ENCODE assay signal across 27 cellular contexts in the genomic region with DNA sequence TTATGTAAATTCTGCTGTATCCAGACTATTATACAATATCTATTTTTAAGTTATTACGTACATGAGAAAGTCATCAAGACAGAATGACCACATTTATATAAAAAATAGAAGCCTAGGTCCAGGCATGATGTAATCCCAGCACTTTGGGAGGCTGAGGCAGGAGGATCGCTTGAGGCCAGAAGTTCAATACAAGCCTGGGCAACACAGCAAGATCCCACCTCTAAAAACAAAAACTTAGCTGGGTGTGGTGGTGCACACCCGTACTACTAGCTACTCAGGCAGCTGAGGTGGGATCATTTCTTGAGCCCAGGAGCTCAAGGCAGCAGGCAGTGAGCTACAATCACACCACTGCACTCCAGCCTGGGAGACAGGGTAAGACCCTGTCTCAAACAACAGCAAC. TPM values are rescaled to one million over a fixed set of nuclear protein-coding genes. Genes with fewer than 3 reads are reported as not detected.
DNase-seq lines count a peak whose midpoint lies in the region; ATAC-seq, FAIRE-seq and TF ChIP-seq lines count a peak whose summit lies in the region.
"Had no signal": no experiment of that assay in that cellular context is flagged by ENCODE, and none has a peak within 500 bp of the region (broad histone marks: within the 10 kb centered on the region; RNA-seq: fewer than 3 reads in every experiment).

No MANE protein-coding gene starts in this region.

- ATAC-seq in HepG2, result no peak
- ATAC-seq in right lobe of liver, result no peak
- no peak for ATAC-seq in K562
- no peak for ATAC-seq in lower lobe of right lung
- ATAC-seq: GM12878 had no signal

- no peak overlapping the region for H3K4me3 ChIP-seq in HepG2 (replicated peaks in 1 of 3; ENCODE audit: insufficient read depth in 1 of 3, low read depth in 2 of 3, low read length in 3 of 3)
- no peak overlapping the region for H3K4me3 ChIP-seq in right lobe of liver
- H3K4me3 ChIP-seq in HEK293 (ENCODE audit: low read depth, low read length), result no peak overlapping the region
- no peak overlapping the region for H3K4me3 ChIP-seq in K562
- H3K4me3 ChIP-seq in lower lobe of right lung, result no peak overlapping the region
- H3K4me3 ChIP-seq: BLaER1, GM12878 had no signal

- H3K36me3 ChIP-seq in HepG2 (replicated peaks in 1 of 2; ENCODE audit: control insufficient read depth in 1 of 2, insufficient read depth in 2 of 2, low read length in 2 of 2) (peaks cover 2 to 4% of the 10 kb centered on the region in 2 experiments; a peak in 1 of 5 replicates), right lobe of liver (peaks cover 0 to 19% (median 8%) of the 10 kb centered on the region in 4 donors), HEK293 (ENCODE audit: control insufficient read depth in 2 of 2, insufficient read depth in 1 of 2, low read length in 2 of 2) (peaks cover 46% of the 10 kb centered on the region in 2 experiments), K562 (ENCODE audit: control insufficient read depth, insufficient read depth, low read length) (peaks cover 65% of the 10 kb centered on the region), lower lobe of right lung (peaks cover 63% of the 10 kb centered on the region)

- TF ChIP-seq POLR2A in HepG2 (IDR thresholded peaks at IDR 0.05; ENCODE audit: insufficient read depth in 1 of 2, low read depth in 2 of 2, low read length in 2 of 2) (no peak), right lobe of liver (IDR thresholded peaks at IDR 0.05) (no peak), K562 (conservative IDR thresholded peaks at IDR 0.05) (no peak)

- no peak overlapping the region for H2AFZ ChIP-seq in HepG2 (ENCODE audit: low read length)
- H2AFZ ChIP-seq in K562 (ENCODE audit: low read depth, low read length), result no peak overlapping the region

- DNase-seq in HepG2 (ENCODE audit: low spot score) (no peak), right lobe of liver (no peak), K562 (ENCODE audit: extremely low read depth in 1 of 4, low spot score in 3 of 4) (no peak), lower lobe of right lung (no peak), NCI-H128 (lab: John Stamatoyannopoulos, UW; ENCODE audit: unreplicated experiment) (no peak), cerebellar nuclear complex (lab: John Stamatoyannopoulos, UW) (no peak)
- DNase-seq: 8988T; ACHN; BE2C; C1 segment of cervical spinal cord; CD4-positive, alpha-beta memory T cell; CD4-positive, CD25-positive, alpha-beta regulatory T cell; CD8-positive, alpha-beta memory T cell; COR-L47; DMS 273 treated with DMSO at 0.1 percent for 48 hours; DMS153; DMS53; DMS79; DND-41; EL; GDM1 had no signal

- POLR2A ChIA-PET in HepG2 (lab: Yijun Ruan, JAX), result no interaction called here
- POLR2A ChIA-PET in HEK293 (lab: Yijun Ruan, JAX), result no interaction called here
- POLR2A ChIA-PET in K562 (lab: Yijun Ruan, JAX), result no interaction called here

- intact Hi-C loops in HepG2 (cut with micrococcal nuclease; ENCODE audit: unreplicated experiment) (no loop called here), right lobe of liver (cut with DNase I) (no loop called here), K562 (cut with micrococcal nuclease) (no loop called here), lower lobe of right lung (cut with DNase I) (no loop called here)

- in situ Hi-C loops in HepG2 (cut with HindIII; ENCODE audit: extremely low pct_ligation_motif_present, low pct_unique_long_range_greater_than_20kb) (no loop called here), K562 (cut with MboI) (no loop called here)

- TF ChIP-seq CTCF in HepG2 (CRISPR knock-in tag; IDR thresholded peaks at IDR 0.05) (no peak), right lobe of liver (IDR thresholded peaks at IDR 0.05) (no peak), HEK293 (tag by site-specific recombination; IDR thresholded peaks at IDR 0.05) (no peak), K562 (IDR thresholded peaks at IDR 0.05 in 2 of 3, conservative IDR thresholded peaks at IDR 0.05 in 1 of 3; ENCODE audit: insufficient read depth in 2 of 3, low read depth in 1 of 3, low read length in 3 of 3) (no peak), lower lobe of right lung (IDR thresholded peaks at IDR 0.05) (no peak)

- no peak overlapping the region for H3K4me2 ChIP-seq in HepG2 (ENCODE audit: low read depth, low read length)
- H3K4me2 ChIP-seq in K562 (ENCODE audit: insufficient read depth, low read length), result no peak overlapping the region
- H3K4me2 ChIP-seq: BLaER1 had no signal

- 98% methylated on average over 2 of the region's 3 CpGs for WGBS in HepG2 (ENCODE audit: low lambda C conversion rate)
- 80% methylated on average over 3 of the region's 3 CpGs for WGBS in right lobe of liver (ENCODE audit: insufficient coverage, low coverage, low lambda C conversion rate, missing lambda C conversion rate)
- 97% methylated on average over 3 of the region's 3 CpGs for WGBS in K562 (ENCODE audit: insufficient coverage, low coverage, missing lambda C conversion rate)

- TF ChIP-seq RAD21 in HepG2 (CRISPR knock-in tag; IDR thresholded peaks at IDR 0.05) (no peak), K562 (CRISPR knock-in tag; conservative IDR thresholded peaks at IDR 0.05 in 1 of 2, IDR thresholded peaks at IDR 0.05 in 1 of 2) (no peak)

- H3K27ac ChIP-seq in HepG2 (ENCODE audit: extremely low read length, insufficient read depth, low read length) (no peak overlapping the region), right lobe of liver (no peak overlapping the region), HEK293 (ENCODE audit: extremely low read depth, low read depth, low read length) (no peak overlapping the region), K562 (ENCODE audit: extremely low read depth, low read depth, low read length) (no peak overlapping the region), lower lobe of right lung (no peak overlapping the region)
- H3K27ac ChIP-seq: BLaER1 had no signal

- H3K9ac ChIP-seq in HepG2 (ENCODE audit: insufficient read depth, low read depth, low read length) (no peak overlapping the region), K562 (ENCODE audit: insufficient read depth in 1 of 2, low read depth in 2 of 2, low read length in 2 of 2) (no peak overlapping the region)
- H3K9ac ChIP-seq: BLaER1 had no signal

- BruUV-seq in HepG2 (replicated peaks; lab: Mats Ljungman, UMichigan), result no TSS peak
- BruUV-seq in K562 (replicated peaks; lab: Mats Ljungman, UMichigan), result no TSS peak

- H3K9me1 ChIP-seq in K562 (ENCODE audit: control insufficient read depth, insufficient read depth, low read length), result no peaks in the 10 kb centered on the region

- H4K20me1 ChIP-seq in HepG2 (ENCODE audit: insufficient read depth, low read length), result no peaks in the 10 kb centered on the region
- H4K20me1 ChIP-seq in K562 (replicated peaks; ENCODE audit: control insufficient read depth, insufficient read depth, low read length), result no peaks in the 10 kb centered on the region
- H4K20me1 ChIP-seq: BLaER1 had no signal

- no peak for FAIRE-seq in HepG2 (lab: Jason Lieb, UNC)
- FAIRE-seq in K562 (lab: Jason Lieb, UNC), result no peak
- FAIRE-seq: A204.1, GM12878, GM12892, GM18507 had no signal

- H3K79me2 ChIP-seq in HepG2 (ENCODE audit: insufficient read depth, low read length) (no peaks in the 10 kb centered on the region), K562 (ENCODE audit: control insufficient read depth, insufficient read depth, low read length) (no peaks in the 10 kb centered on the region)

- H3K27me3 ChIP-seq in HepG2 (ENCODE audit: control insufficient read depth in 1 of 2, insufficient read depth in 2 of 2, low read length in 2 of 2) (no peaks in the 10 kb centered on the region), right lobe of liver (no peaks in the 10 kb centered on the region), K562 (ENCODE audit: control insufficient read depth in 2 of 2, insufficient read depth in 2 of 2, low read length in 2 of 2) (no peaks in the 10 kb centered on the region), lower lobe of right lung (ENCODE audit: low read depth) (no peaks in the 10 kb centered on the region)
- H3K27me3 ChIP-seq: BE2C, BLaER1 had no signal

- H3K9me3 ChIP-seq in HepG2 (ENCODE audit: low read length) (no peaks in the 10 kb centered on the region), right lobe of liver (peaks cover 0 to 2% (median 0%) of the 10 kb centered on the region in 4 donors), HEK293 (ENCODE audit: control insufficient read depth, insufficient read depth, low read depth, low read length) (no peaks in the 10 kb centered on the region), K562 (replicated peaks; ENCODE audit: control insufficient read depth, insufficient read depth, low read depth, low read length) (no peaks in the 10 kb centered on the region), lower lobe of right lung (no peaks in the 10 kb centered on the region)
- H3K9me3 ChIP-seq: BE2C, BLaER1 had no signal

- TF ChIP-seq EP300 in HepG2 (IDR thresholded peaks at IDR 0.05; ENCODE audit: low read depth in 2 of 2, low read length in 2 of 2) (no peak), HepG2 (CRISPR knock-in tag; IDR thresholded peaks at IDR 0.05; ENCODE audit: borderline replicate concordance) (no peak), K562 (IDR thresholded peaks at IDR 0.05; ENCODE audit: low read length) (no peak)

- CTCF ChIA-PET in HepG2 (lab: Yijun Ruan, JAX; ENCODE audit: low intra/inter-chr PET ratio, low total read pairs), result no interaction called here
- CTCF ChIA-PET in HEK293 (lab: Yijun Ruan, JAX), result no interaction called here
- CTCF ChIA-PET in K562 (lab: Yijun Ruan, JAX; ENCODE audit: low intra/inter-chr PET ratio), result no interaction called here

- no peaks in the 10 kb centered on the region for H3K4me1 ChIP-seq in HepG2 (ENCODE audit: insufficient read depth, low read length)
- H3K4me1 ChIP-seq in right lobe of liver, result no peaks in the 10 kb centered on the region
- peaks cover 6% of the 10 kb centered on the region; the same call in 1 of the 2 replicates for H3K4me1 ChIP-seq in HEK293 (ENCODE audit: control insufficient read depth, insufficient read depth, low read length)
- no peaks in the 10 kb centered on the region for H3K4me1 ChIP-seq in K562 (replicated peaks in 1 of 2; ENCODE audit: control insufficient read depth in 2 of 2, insufficient read depth in 2 of 2, low read length in 2 of 2)
- no peaks in the 10 kb centered on the region for H3K4me1 ChIP-seq in lower lobe of right lung

RNA-seq across cellular contexts. Expression of a gene that starts 58.9 kb away (rescaled TPM):
- total RNA-seq in HepG2 (2016; rRNA removed; fragmentation: Illumina TruSeq; extraction: Trizol), result 18.2 and 21.0 TPM in 2 replicates
- total RNA-seq in HepG2 (2016; cell fraction: cytosol; rRNA removed; fragmentation: Illumina TruSeq; extraction: Trizol; ENCODE audit: low read depth), result 7.4 and 8.8 TPM in 2 replicates
- 21.2 and 22.7 TPM in 2 replicates for total RNA-seq in HepG2 (2016; cell fraction: insoluble cytoplasmic fraction; rRNA removed; fragmentation: Illumina TruSeq; extraction: Trizol)
- total RNA-seq in HepG2 (2016; cell fraction: membrane; rRNA removed; fragmentation: Illumina TruSeq; extraction: Trizol), result 10.7 and 11.3 TPM in 2 replicates
- 35.2 and 36.4 TPM in 2 replicates for total RNA-seq in HepG2 (2016; cell fraction: nucleus; rRNA removed; fragmentation: Illumina TruSeq; extraction: Trizol)
- 7.6 and 8.3 TPM in 2 replicates for polyA plus RNA-seq in HepG2 (2011; rRNA removed)
- 4.7 and 6.7 TPM in 2 replicates for polyA plus RNA-seq in HepG2 (2011; cell fraction: cytosol; rRNA removed)
- polyA plus RNA-seq in HepG2 (2011; cell fraction: nucleus; rRNA removed), result 7.7 and 8.8 TPM in 2 replicates
- 8.4 and 8.9 TPM in 2 replicates for polyA plus RNA-seq in HepG2 (2012)
- 4.2 and 5.2 TPM in 2 replicates for polyA plus RNA-seq in HepG2 (2016; cell fraction: cytosol; fragmentation: Illumina TruSeq; extraction: Trizol; ENCODE audit: low read depth)
- polyA plus RNA-seq in HepG2 (2016; cell fraction: insoluble cytoplasmic fraction; fragmentation: Illumina TruSeq; extraction: Trizol; ENCODE audit: low read depth), result 17.3 and 18.5 TPM in 2 replicates
- polyA plus RNA-seq in HepG2 (2016; cell fraction: membrane; fragmentation: Illumina TruSeq; extraction: Trizol; ENCODE audit: low read depth), result 6.9 and 8.0 TPM in 2 replicates
- polyA plus RNA-seq in HepG2 (2016; cell fraction: nucleus; fragmentation: Illumina TruSeq; extraction: Trizol; ENCODE audit: insufficient read depth, low read depth), result 24.4 and 33.8 TPM in 2 replicates
- 7.1 and 34.1 TPM in 2 replicates for polyA minus RNA-seq in HepG2 (2011; rRNA and poly(A)+ RNA removed; ENCODE audit: low replicate concordance)
- polyA minus RNA-seq in HepG2 (2011; cell fraction: cytosol; rRNA and poly(A)+ RNA removed), result 6.9 and 7.8 TPM in 2 replicates
- 32.3 and 38.8 TPM in 2 replicates for polyA minus RNA-seq in HepG2 (2011; cell fraction: nucleus; rRNA and poly(A)+ RNA removed)
- 1 to 10 TPM; 4.5 to 8.9 (median 6.8) TPM for total RNA-seq in right lobe of liver
- total RNA-seq in K562 (2011; cell fraction: chromatin; rRNA removed; ENCODE audit: low replicate concordance), result 93.8 and 232 TPM in 2 replicates
- total RNA-seq in K562 (2011; cell fraction: nucleolus; rRNA removed), result 53.6 and 53.9 TPM in 2 replicates
- 64.7 and 78.1 TPM in 2 replicates for total RNA-seq in K562 (2011; cell fraction: nucleoplasm; rRNA removed)
- total RNA-seq in K562 (2014; rRNA removed), result 38.8 and 47.5 TPM in 2 replicates
- 73.4 and 81.3 TPM in 2 replicates for total RNA-seq in K562 (2014; rRNA removed; fragmentation: Illumina TruSeq; extraction: Trizol)
- 60.2 and 62.9 TPM in 2 replicates for total RNA-seq in K562 (2015; rRNA removed; fragmentation: Illumina TruSeq; extraction: Trizol)
- 44.7 and 49.0 TPM in 2 replicates for total RNA-seq in K562 (2021)
- polyA plus RNA-seq in K562 (2011; rRNA removed), result 49.3 and 55.9 TPM in 2 replicates
- polyA plus RNA-seq in K562 (2011; cell fraction: cytosol; rRNA removed), result 19.9 and 32.6 TPM in 2 replicates
- 48.7 and 51.8 TPM in 2 replicates for polyA plus RNA-seq in K562 (2011; cell fraction: nucleus; rRNA removed)
- polyA plus RNA-seq in K562 (2012), result 32.6 and 42.5 TPM in 2 replicates
- polyA plus RNA-seq in K562 (2014; fragmentation: Illumina TruSeq; extraction: Trizol), result 63.6 and 73.9 TPM in 2 replicates
- polyA plus RNA-seq in K562 (2014; fragmentation: Nextera tagmentation; extraction: Ambion mirVana), result 10 to 100 TPM; 32.5 to 64.1 TPM
- polyA plus RNA-seq in K562 (2014; rRNA removed), result 73.0 and 86.6 TPM in 2 replicates
- 77.2 and 86.5 TPM in 2 replicates for polyA minus RNA-seq in K562 (2011; rRNA and poly(A)+ RNA removed)
- polyA minus RNA-seq in K562 (2011; cell fraction: cytosol; rRNA and poly(A)+ RNA removed), result 21.6 and 25.9 TPM in 2 replicates
- polyA minus RNA-seq in K562 (2011; cell fraction: nucleus; rRNA and poly(A)+ RNA removed), result 49.1 and 77.1 TPM in 2 replicates
- total RNA-seq in lower lobe of right lung, result 30.4 TPM
